ENCODE assay signal across 15 cellular contexts in the genomic region with DNA sequence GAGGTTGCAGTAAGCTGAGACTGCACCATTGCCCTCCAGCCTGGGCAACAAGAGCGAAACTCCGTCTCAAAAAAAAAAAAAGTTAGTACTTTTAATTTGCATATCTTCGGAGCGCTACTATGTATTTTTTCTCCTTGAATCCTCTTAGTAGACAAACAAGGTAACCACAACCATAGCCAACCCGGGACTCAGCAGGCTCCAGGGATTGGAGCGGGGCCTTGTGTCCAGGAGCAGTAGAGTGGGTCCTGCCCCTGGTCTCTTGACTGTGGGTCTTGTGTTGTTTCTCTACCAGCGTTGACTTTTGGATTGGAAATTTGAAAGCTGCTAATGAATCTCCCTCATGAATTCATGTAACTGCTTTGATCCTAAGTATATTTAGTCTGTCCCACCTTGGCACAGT. TPM values are rescaled to one million over a fixed set of nuclear protein-coding genes. Genes with fewer than 3 reads are reported as not detected.
DNase-seq lines count a peak whose midpoint lies in the region; ATAC-seq and TF ChIP-seq lines count a peak whose summit lies in the region.
"Had no signal": no experiment of that assay in that cellular context is flagged by ENCODE, and none has a peak within 500 bp of the region (broad histone marks: within the 10 kb centered on the region; RNA-seq: fewer than 3 reads in every experiment).

No MANE protein-coding gene starts in this region.

- H3K36me3 Mint-ChIP-seq in GM23338 (ENCODE audit: low read depth) (peaks cover 70% of the 10 kb centered on the region), chondrocyte (ENCODE audit: low read depth) (peaks cover 39% of the 10 kb centered on the region)
- H3K36me3 Mint-ChIP-seq in stimulated activated effector memory CD8-positive, alpha-beta T cell treated with anti-CD3 and anti-CD28 coated beads, Interleukin-12 subunit alpha, Interleukin-12 subunit beta, amount 100 ng/mL, for 72 hours: peaks cover 92% of the 10 kb centered on the region

- 95% methylated on average over 7 of the region's 7 CpGs for WGBS in prostate gland

- no peak for TF ChIP-seq CTCF in DND-41 (IDR thresholded peaks at IDR 0.05; ENCODE audit: borderline replicate concordance, extremely low read depth, low read length, poor library complexity, severe bottlenecking)
- TF ChIP-seq CTCF in GM23338 (conservative IDR thresholded peaks at IDR 0.05; ENCODE audit: low read depth in 2 of 2): no peak
- no peak for TF ChIP-seq CTCF in chondrocyte (IDR thresholded peaks at IDR 0.05)
- no peak for TF ChIP-seq CTCF in prostate gland (IDR thresholded peaks at IDR 0.05)

- H3K27ac ChIP-seq in DND-41 (ENCODE audit: low read length): peak overlapping the region; percentile 89
- H3K27ac ChIP-seq in GM23338 (ENCODE audit: low read depth): 0 out of 2 replicates have a peak overlapping the region, but pooled peaks have one; percentile 69
- no peak overlapping the region for H3K27ac ChIP-seq in prostate gland
- H3K27ac ChIP-seq: GM23248 had no signal

- H3K9me2 ChIP-seq in GM23338 (ENCODE audit: insufficient read depth): no peaks in the 10 kb centered on the region

- H3K27ac Mint-ChIP-seq in GM23338: no peak overlapping the region
- no peak overlapping the region for H3K27ac Mint-ChIP-seq in chondrocyte (ENCODE audit: unreplicated experiment)
- H3K27ac Mint-ChIP-seq in stimulated activated effector memory CD8-positive, alpha-beta T cell treated with anti-CD3 and anti-CD28 coated beads, Interleukin-12 subunit alpha, Interleukin-12 subunit beta, amount 100 ng/mL, for 72 hours: peak overlapping the region; percentile 26
- H3K27ac Mint-ChIP-seq: CD4-positive, alpha-beta memory T cell had no signal

- peaks cover 84% of the 10 kb centered on the region for H3K36me3 ChIP-seq in DND-41 (ENCODE audit: insufficient read depth, low read length)
- peaks cover 12% of the 10 kb centered on the region for H3K36me3 ChIP-seq in GM23338 (ENCODE audit: insufficient read depth)
- H3K36me3 ChIP-seq in prostate gland: peaks cover 0 to 12% of the 10 kb centered on the region in 2 donors

- DNase-seq in DND-41 (no peak), GM23338 (ENCODE audit: low spot score) (no peak), chondrocyte (ENCODE audit: low spot score) (peak; percentile 51), prostate gland (ENCODE audit: low spot score) (no peak), sciatic nerve (ENCODE audit: low spot score) (no peak)
- DNase-seq in stimulated activated effector memory CD8-positive, alpha-beta T cell treated with anti-CD3 and anti-CD28 coated beads, Interleukin-12 subunit alpha, Interleukin-12 subunit beta, amount 100 ng/mL, for 72 hours (ENCODE audit: low spot score in 2 of 2): no peak
- DNase-seq: C1 segment of cervical spinal cord; Calu3; CD4-positive, alpha-beta memory T cell; COR-L47; DMS53; DMS79 treated with DMSO at 0.1 percent for 48 hours; GM23248 had no signal

- H3K79me2 ChIP-seq in DND-41 (ENCODE audit: insufficient read depth, low read length): peaks cover 39% of the 10 kb centered on the region
- no peaks in the 10 kb centered on the region for H3K79me2 ChIP-seq in GM23338 (replicated peaks; ENCODE audit: insufficient read depth)

- no peak overlapping the region for H3K4me3 Mint-ChIP-seq in GM23338
- H3K4me3 Mint-ChIP-seq in chondrocyte (ENCODE audit: unreplicated experiment): no peak overlapping the region
- no peak overlapping the region for H3K4me3 Mint-ChIP-seq in stimulated activated effector memory CD8-positive, alpha-beta T cell treated with anti-CD3 and anti-CD28 coated beads, Interleukin-12 subunit alpha, Interleukin-12 subunit beta, amount 100 ng/mL, for 72 hours
- H3K4me3 Mint-ChIP-seq: CD4-positive, alpha-beta memory T cell had no signal

- no peak for ATAC-seq in DND-41 (ENCODE audit: insufficient read depth, low read depth)
- ATAC-seq in GM23338: no peak
- ATAC-seq in stimulated activated effector memory CD8-positive, alpha-beta T cell treated with anti-CD3 and anti-CD28 coated beads, Interleukin-12 subunit alpha, Interleukin-12 subunit beta, amount 100 ng/mL, for 72 hours: no peak
- no peak for ATAC-seq in GM18867 (IDR thresholded peaks at IDR 0.05; ENCODE audit: unreplicated experiment)
- ATAC-seq in sciatic nerve: no peak

- 0 out of 2 replicates have a peak, but pooled peaks cover 3% of the 10 kb centered on the region for H4K20me1 ChIP-seq in DND-41 (ENCODE audit: insufficient read depth, low read length)
- no peaks in the 10 kb centered on the region; the same call in 1 of the 2 replicates for H4K20me1 ChIP-seq in GM23338 (replicated peaks; ENCODE audit: insufficient read depth)

- no peak for TF ChIP-seq POLR2A in prostate gland (IDR thresholded peaks at IDR 0.05)

- H3K4me3 ChIP-seq in DND-41 (ENCODE audit: low read depth in 1 of 2, low read length in 2 of 2) (no peak overlapping the region), GM23338 (no peak overlapping the region), prostate gland (no peak overlapping the region)
- H3K4me3 ChIP-seq: GM23248, HAP-1 had no signal

- peaks cover 9% of the 10 kb centered on the region; the same call in 1 of the 2 replicates for H3F3A ChIP-seq in GM23338 (replicated peaks; ENCODE audit: low read depth)

- H3K27me3 Mint-ChIP-seq in GM23338 (ENCODE audit: insufficient read depth, low read depth, poor library complexity): no peaks in the 10 kb centered on the region
- no peaks in the 10 kb centered on the region for H3K27me3 Mint-ChIP-seq in chondrocyte (ENCODE audit: low read depth)
- H3K27me3 Mint-ChIP-seq: CD4-positive, alpha-beta memory T cell had no signal

- H3K27me3 ChIP-seq in DND-41 (ENCODE audit: insufficient read depth, low read length, poor library complexity) (no peaks in the 10 kb centered on the region), GM23338 (ENCODE audit: insufficient read depth) (no peaks in the 10 kb centered on the region), prostate gland (replicated peaks; ENCODE audit: insufficient read depth) (no peaks in the 10 kb centered on the region)

- H3K4me2 ChIP-seq in DND-41 (ENCODE audit: insufficient read depth, low read length): no peak overlapping the region
- no peak overlapping the region for H3K4me2 ChIP-seq in GM23338

- H3K4me1 Mint-ChIP-seq in GM23338 (no peaks in the 10 kb centered on the region), chondrocyte (ENCODE audit: low read depth) (no peaks in the 10 kb centered on the region)
- H3K4me1 Mint-ChIP-seq in stimulated activated effector memory CD8-positive, alpha-beta T cell treated with anti-CD3 and anti-CD28 coated beads, Interleukin-12 subunit alpha, Interleukin-12 subunit beta, amount 100 ng/mL, for 72 hours: peaks cover 21% of the 10 kb centered on the region

- H3K9me3 Mint-ChIP-seq in GM23338 (no peaks in the 10 kb centered on the region), chondrocyte (ENCODE audit: low read depth) (no peaks in the 10 kb centered on the region)
- no peaks in the 10 kb centered on the region for H3K9me3 Mint-ChIP-seq in stimulated activated effector memory CD8-positive, alpha-beta T cell treated with anti-CD3 and anti-CD28 coated beads, Interleukin-12 subunit alpha, Interleukin-12 subunit beta, amount 100 ng/mL, for 72 hours
- H3K9me3 Mint-ChIP-seq: CD4-positive, alpha-beta memory T cell had no signal

- no peak overlapping the region for H3K9ac ChIP-seq in DND-41 (ENCODE audit: low read depth, low read length)
- H3K9ac ChIP-seq: GM23248 had no signal

- no peaks in the 10 kb centered on the region for H3K9me3 ChIP-seq in DND-41 (ENCODE audit: insufficient read depth, low read length, severe bottlenecking)
- H3K9me3 ChIP-seq in prostate gland: no peaks in the 10 kb centered on the region
- H3K9me3 ChIP-seq: HAP-1 had no signal

- no peak overlapping the region for H2AFZ ChIP-seq in DND-41 (ENCODE audit: low read depth, low read length)
- H2AFZ ChIP-seq in GM23338: no peak overlapping the region
- H2AFZ ChIP-seq: GM23248 had no signal

- H3K4me1 ChIP-seq in DND-41 (ENCODE audit: insufficient read depth, low read length): peaks cover 57% of the 10 kb centered on the region
- H3K4me1 ChIP-seq in GM23338 (ENCODE audit: insufficient read depth): no peaks in the 10 kb centered on the region; the same call in 1 of the 2 replicates
- H3K4me1 ChIP-seq in prostate gland (replicated peaks): no peaks in the 10 kb centered on the region

- intact Hi-C loops in prostate gland (cut with DNase I): no loop called here
- intact Hi-C loops in sciatic nerve (cut with DNase I): no loop called here

RNA-seq across cellular contexts. Expression of gene PRMT7, which starts 32.3 kb away (rescaled TPM):
- 61.9 and 65.3 TPM in 2 replicates for total RNA-seq in GM23338 (2014; rRNA removed; shearing (Covaris generic))
- 20.2 TPM in 2 replicates for polyA plus RNA-seq in GM23338 (2016; fragmentation: Nextera tagmentation; extraction: Ambion mirVana)
- total RNA-seq in chondrocyte: 25.1 to 41.8 TPM (median 26.7 TPM) in 3 replicates
- 10 to 100 TPM; 45.2 to 77.9 TPM for total RNA-seq in prostate gland
- total RNA-seq in sciatic nerve: 58.9 TPM

RNA-seq across cellular contexts. Expression of gene SLC7A6OS, which starts 32.4 kb away (rescaled TPM):
- 16.4 and 16.5 TPM in 2 replicates for total RNA-seq in GM23338 (2014; rRNA removed; shearing (Covaris generic))
- 13.8 and 17.9 TPM in 2 replicates for polyA plus RNA-seq in GM23338 (2016; fragmentation: Nextera tagmentation; extraction: Ambion mirVana)
- total RNA-seq in chondrocyte (9.5 to 12.7 TPM (median 11.8 TPM) in 3 replicates), prostate gland (10 to 100 TPM in 1 of 2 donors, 1 to 10 TPM in 1; 10.0 to 23.6 TPM), sciatic nerve (22.9 TPM)

Comparison
In these comparisons a context has a peak if more than half of its experiments do, and no peak if none do; other contexts are left out.
1. H3K27ac ChIP-seq: peak in DND-41 (single experiment) and GM23338 (single experiment); none in prostate gland (0 of 2).